1 cellular context compared by ENCODE assay signal in genomic region chr3:124792341-124793034, GRCh38.
TF ChIP-seq lines count a peak whose summit lies in the region.

No MANE protein-coding gene starts in this region.

TF ChIP-seq in IMR-90, 13 proteins besides CTCF, POLR2A, EP300 and RAD21 (continued from another document):
- TF ChIP-seq USF2 (IDR thresholded peaks at IDR 0.05; ENCODE audit: low read depth, low read length): no peak
